In genomic region chr6:149864578-149865535, GRCh38 we compare ENCODE assay signal across 8 cellular contexts. TPM values are rescaled to one million over a fixed set of nuclear protein-coding genes. Genes with fewer than 3 reads are reported as not detected.
DNase-seq lines count a peak whose midpoint lies in the region; ATAC-seq and TF ChIP-seq lines count a peak whose summit lies in the region.

No MANE protein-coding gene starts in this region.

- H3K9me3 Mint-ChIP-seq in activated B cell treated with CpG ODN at 0.5 μM for 24 hours = no peaks in the 10 kb centered on the region

- peaks cover 14% of the 10 kb centered on the region for H3K4me1 Mint-ChIP-seq in activated B cell treated with CpG ODN at 0.5 μM for 24 hours

- DNase-seq in BJ (ENCODE audit: low read depth) (no peak), GM19240 (ENCODE audit: insufficient read length, low spot score) (peak; percentile 23), NCI-H2171 treated with DMSO at 0.1 percent for 48 hours (lab: John Stamatoyannopoulos, UW) (peak; percentile 89), activated B cell treated with CpG ODN at 0.5 μM for 24 hours (no peak), erythroblast (lab: John Stamatoyannopoulos, UW) (peak; percentile 63 to 69), middle frontal gyrus (ENCODE audit: extremely low spot score, low spot score) (peak; percentile 36), upper lobe of right lung (no peak), mesenteric fat pad (ENCODE audit: low spot score) (no peak)

- ATAC-seq in activated B cell treated with CpG ODN at 0.5 μM for 24 hours (ENCODE audit: low read depth) (peak; percentile 18), upper lobe of right lung (peak; percentile 45)

- peaks cover 30% of the 10 kb centered on the region for H3K27me3 Mint-ChIP-seq in activated B cell treated with CpG ODN at 0.5 μM for 24 hours

- CTCF ChIA-PET in BJ (lab: Yijun Ruan, JAX) (interaction anchor here (0.7 to 3.8 kb wide), 16 partner anchors 11 to 475 kb away, joined by 3 to 27 read pairs (median 4); no protein-coding TSS in a partner anchor), activated B cell treated with CpG ODN at 0.5 μM for 24 hours (lab: Charles Lee) (interaction anchor here (1.0 to 5.0 kb wide), 3 partner anchors 17 to 29 kb away, joined by 3 to 25 read pairs (median 9); no protein-coding TSS in a partner anchor)

- H3K9me3 ChIP-seq in upper lobe of right lung = no peaks in the 10 kb centered on the region

- no peak for TF ChIP-seq POLR2A in erythroblast (IDR thresholded peaks at IDR 0.05; ENCODE audit: low read length)

- H3K4me3 ChIP-seq in BJ (ENCODE audit: low read depth, low read length) (peak overlapping the region; percentile 31), upper lobe of right lung (peak overlapping the region; percentile 71)

- H3K36me3 Mint-ChIP-seq in activated B cell treated with CpG ODN at 0.5 μM for 24 hours (ENCODE audit: low read depth) = no peaks in the 10 kb centered on the region

- H3K27ac Mint-ChIP-seq in activated B cell treated with CpG ODN at 0.5 μM for 24 hours = no peak overlapping the region

- TF ChIP-seq CTCF in BJ (IDR thresholded peaks at IDR 0.05; ENCODE audit: insufficient read depth, low read depth, low read length) (peak; percentile 75), activated B cell treated with CpG ODN at 0.5 μM for 24 hours (IDR thresholded peaks at IDR 0.05) (no peak), upper lobe of right lung (IDR thresholded peaks at IDR 0.05) (peak; percentile 67)

- H3K36me3 ChIP-seq in BJ (ENCODE audit: control insufficient read depth, insufficient read depth, low read length) (no peaks in the 10 kb centered on the region), upper lobe of right lung (no peaks in the 10 kb centered on the region)

- intact Hi-C loops in activated B cell treated with CpG ODN at 0.5 μM for 24 hours (cut with micrococcal nuclease) (loop anchor here (1.0 to 10.0 kb wide), 8 partner anchors 25 to 319 kb away; partner anchors contain the start of genes GINM1, PPIL4, RAET1G and ULBP2), upper lobe of right lung (cut with DNase I) (no loop called here)

- H3K27ac ChIP-seq in upper lobe of right lung = peak overlapping the region; percentile 89

- H3K27me3 ChIP-seq in BJ (ENCODE audit: control insufficient read depth, insufficient read depth, low read length) = no peaks in the 10 kb centered on the region
- H3K27me3 ChIP-seq in upper lobe of right lung = no peaks in the 10 kb centered on the region

- H3K4me3 Mint-ChIP-seq in activated B cell treated with CpG ODN at 0.5 μM for 24 hours = peak overlapping the region; percentile 73

- POLR2A ChIA-PET in BJ (lab: Charles Lee) = no interaction called here
- POLR2A ChIA-PET in activated B cell treated with CpG ODN at 0.5 μM for 24 hours (lab: Charles Lee) = no interaction called here

- peaks cover 15% of the 10 kb centered on the region for H3K4me1 ChIP-seq in upper lobe of right lung

RNA-seq across cellular contexts. Expression of gene LRP11, which starts 0.7 kb away (rescaled TPM):
- polyA plus RNA-seq in BJ (2011; rRNA removed) = 26.3 and 32.6 TPM in 2 replicates
- polyA minus RNA-seq in BJ (2011; rRNA and poly(A)+ RNA removed) = 31.0 and 46.7 TPM in 2 replicates
- total RNA-seq in activated B cell treated with CpG ODN at 0.5 μM for 24 hours (0.29 TPM in 2 replicates), upper lobe of right lung (51.1 TPM), mesenteric fat pad (24.2 TPM)

RNA-seq across cellular contexts. Expression of gene RAET1E, which starts 33.1 kb away (rescaled TPM):
- polyA plus RNA-seq in BJ (2011; rRNA removed) = 0.22 and 0.31 TPM in 2 replicates
- not detected in 2 replicates for polyA minus RNA-seq in BJ (2011; rRNA and poly(A)+ RNA removed)
- total RNA-seq in activated B cell treated with CpG ODN at 0.5 μM for 24 hours = not detected in 2 replicates
- total RNA-seq in upper lobe of right lung = 0.96 TPM
- 0.29 TPM for total RNA-seq in mesenteric fat pad

RNA-seq across cellular contexts. Expression of gene RAET1G, which starts 58.1 kb away (rescaled TPM):
- 0.77 and 1.1 TPM in 2 replicates for polyA plus RNA-seq in BJ (2011; rRNA removed)
- polyA minus RNA-seq in BJ (2011; rRNA and poly(A)+ RNA removed) = 0.38 TPM in 1 of 2 replicates, not detected in the other
- total RNA-seq in activated B cell treated with CpG ODN at 0.5 μM for 24 hours (not detected in 2 replicates), upper lobe of right lung (1.2 TPM), mesenteric fat pad (0.51 TPM)

Comparison
In these comparisons a context has a peak if more than half of its experiments do, and no peak if none do; other contexts are left out.
1. DNase-seq: peak in GM19240 (single experiment), NCI-H2171 treated with DMSO at 0.1 percent for 48 hours (single experiment), erythroblast (2 of 2) and middle frontal gyrus (single experiment); none in BJ (single experiment), activated B cell treated with CpG ODN at 0.5 μM for 24 hours (single experiment), upper lobe of right lung (single experiment) and mesenteric fat pad (single experiment).
2. RNA of gene LRP11, which starts 0.7 kb away (total RNA-seq): 51.1 TPM in upper lobe of right lung (single experiment) and 24.2 TPM in mesenteric fat pad (single experiment); 0.29 TPM in activated B cell treated with CpG ODN at 0.5 μM for 24 hours; every median in the first group is over 10 times any median in the second.